In the genomic region with DNA sequence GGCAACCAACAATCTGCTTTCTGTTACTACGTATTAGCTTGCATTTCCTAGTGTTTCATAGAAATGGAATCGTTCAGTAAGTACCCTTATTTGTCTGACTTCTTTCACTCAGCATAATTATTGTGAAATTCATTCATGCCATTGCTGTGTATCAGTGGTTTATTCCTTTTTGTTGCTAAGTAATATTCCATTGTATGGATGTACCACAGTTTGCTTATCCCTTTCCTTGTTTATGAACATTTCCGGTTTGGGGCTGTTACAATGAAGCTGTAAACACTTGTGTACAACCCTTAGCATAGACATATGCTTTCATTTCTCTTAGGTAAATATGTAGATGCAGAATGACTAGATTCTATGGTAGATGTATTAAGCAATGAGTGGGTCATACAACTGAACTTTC, we compare ENCODE assay signal across 21 cellular contexts. TPM values are rescaled to one million over a fixed set of nuclear protein-coding genes. Genes with fewer than 3 reads are reported as not detected.
DNase-seq lines count a peak whose midpoint lies in the region; ATAC-seq, FAIRE-seq and TF ChIP-seq lines count a peak whose summit lies in the region.
"Had no signal": no experiment of that assay in that cellular context is flagged by ENCODE, and none has a peak within 500 bp of the region (broad histone marks: within the 10 kb centered on the region; RNA-seq: fewer than 3 reads in every experiment).

No MANE protein-coding gene starts in this region.

- TF ChIP-seq EP300 in A549 (IDR thresholded peaks at IDR 0.05) (no peak), H1 (IDR thresholded peaks at IDR 0.05; ENCODE audit: borderline replicate concordance in 1 of 2, low read depth in 2 of 2, low read length in 2 of 2) (no peak)

- H2BK12ac ChIP-seq in H1 (ENCODE audit: low read depth, low read length), result no peak overlapping the region

- POLR2A ChIA-PET in A549 (lab: Yijun Ruan, JAX), result interaction anchor here (1.4 kb wide), 1 partner anchor 27 kb away, joined by 26 read pairs; the partner anchor contains the start of gene KANSL3
- POLR2A ChIA-PET in IMR-90 (lab: Charles Lee; ENCODE audit: unreplicated experiment), result interaction anchor here (0.6 kb wide), 1 partner anchor 149 kb away, joined by 3 read pairs; no protein-coding TSS in a partner anchor
- POLR2A ChIA-PET in H1 (lab: Charles Lee; ENCODE audit: partially characterized antibody), result interaction anchor here (0.5 to 0.8 kb wide), 2 partner anchors 18 to 24 kb away, joined by 3 read pairs; no protein-coding TSS in a partner anchor

- no peaks in the 10 kb centered on the region for H4K20me1 ChIP-seq in IMR-90 (ENCODE audit: insufficient read depth, low read length)
- no peaks in the 10 kb centered on the region for H4K20me1 ChIP-seq in H1 (replicated peaks in 1 of 2; ENCODE audit: control insufficient read depth in 1 of 2, insufficient read depth in 2 of 2, low read length in 2 of 2)
- H4K20me1 ChIP-seq in osteoblast (ENCODE audit: insufficient read depth, low read length), result no peaks in the 10 kb centered on the region

- H3K23ac ChIP-seq in IMR-90 (ENCODE audit: low read depth, low read length) (no peak overlapping the region), H1 (ENCODE audit: insufficient read length) (no peak overlapping the region)

- no peaks in the 10 kb centered on the region for H3K23me2 ChIP-seq in H1 (ENCODE audit: low read depth, low read length)

- H3K14ac ChIP-seq in IMR-90 (replicated peaks; ENCODE audit: low read depth, low read length) (no peak overlapping the region), H1 (ENCODE audit: insufficient read length) (no peak overlapping the region)

- H2AFZ ChIP-seq in IMR-90 (replicated peaks; ENCODE audit: low read length, poor library complexity) (no peak overlapping the region), H1 (ENCODE audit: low read length) (no peak overlapping the region), osteoblast (ENCODE audit: low read length) (no peak overlapping the region)

- H3K79me2 ChIP-seq in H1 (ENCODE audit: control insufficient read depth in 1 of 2, insufficient read depth in 2 of 2, low read length in 2 of 2) (no peaks in the 10 kb centered on the region), osteoblast (ENCODE audit: insufficient read depth, low read length) (no peaks in the 10 kb centered on the region)

- peaks cover 11% of the 10 kb centered on the region for H3K4me1 ChIP-seq in A549
- H3K4me1 ChIP-seq in IMR-90 (ENCODE audit: control insufficient read depth, insufficient read depth, low read length), result peaks cover 4% of the 10 kb centered on the region
- H3K4me1 ChIP-seq in H1 (replicated peaks in 1 of 4; ENCODE audit: control insufficient read depth in 3 of 4, insufficient read depth in 4 of 4, low read length in 3 of 4), result no peaks in the 10 kb centered on the region; a peak in 1 of 7 replicates
- peaks cover 16% of the 10 kb centered on the region for H3K4me1 ChIP-seq in osteoblast (ENCODE audit: insufficient read depth, low read length)

- H3K27me3 ChIP-seq in IMR-90 (ENCODE audit: control insufficient read depth, insufficient read depth, low read length) (no peaks in the 10 kb centered on the region), H1 (replicated peaks in 1 of 4; ENCODE audit: control insufficient read depth in 3 of 4, extremely low read depth in 1 of 4, insufficient read depth in 3 of 4, low read length in 3 of 4) (no peaks in the 10 kb centered on the region), osteoblast (ENCODE audit: insufficient read depth, low read length) (no peaks in the 10 kb centered on the region)
- H3K27me3 ChIP-seq: heart right ventricle, ovary had no signal

- no peak for ATAC-seq in A549
- no peak for ATAC-seq in IMR-90 (ENCODE audit: low read depth)
- ATAC-seq in left lobe of liver, result no peak
- no peak for ATAC-seq in activated T-helper 17 cell treated with anti-CD3 and anti-CD28 coated beads, Interleukin-2, amount 50 U/mL, for 72 hours (replicated peaks)
- no peak for ATAC-seq in GM18861 (IDR thresholded peaks at IDR 0.05; ENCODE audit: unreplicated experiment)
- ATAC-seq: stimulated activated naive CD8-positive, alpha-beta T cell treated with anti-CD3 and anti-CD28 coated beads, Interleukin-15, amount 100 ng/mL, for 72 hours had no signal

- peak overlapping the region; percentile 52; the same call in 1 of the 2 replicates for H2BK20ac ChIP-seq in IMR-90 (ENCODE audit: low read depth, low read length)
- H2BK20ac ChIP-seq in H1 (ENCODE audit: low read length), result no peak overlapping the region

- no peaks in the 10 kb centered on the region for H3K9me3 Mint-ChIP-seq in activated T-helper 17 cell treated with anti-CD3 and anti-CD28 coated beads, Interleukin-2, amount 50 U/mL, for 72 hours
- H3K9me3 Mint-ChIP-seq: activated naive CD8-positive, alpha-beta T cell treated with anti-CD3 and anti-CD28 coated beads, Interleukin-2, amount 10 ng/mL, durations not matched to agents 7 days and 5 days; immature natural killer cell; stimulated activated naive CD8-positive, alpha-beta T cell treated with anti-CD3 and anti-CD28 coated beads, Interleukin-15, amount 100 ng/mL, for 72 hours had no signal

- H4K5ac ChIP-seq in IMR-90 (ENCODE audit: low read depth, low read length) (no peak overlapping the region), H1 (ENCODE audit: insufficient read length, low read depth, low read length) (no peak overlapping the region)

- H2BK120ac ChIP-seq in IMR-90 (ENCODE audit: low read depth, low read length), result no peak overlapping the region
- no peak overlapping the region for H2BK120ac ChIP-seq in H1 (replicated peaks; ENCODE audit: low read depth, low read length)

- no TSS peak for BruUV-seq in IMR-90 (replicated peaks; lab: Mats Ljungman, UMichigan)

- peaks cover 7% of the 10 kb centered on the region for H3K9me1 ChIP-seq in IMR-90 (ENCODE audit: insufficient read depth, low read length)

- CTCF ChIA-PET in A549 (lab: Yijun Ruan, JAX) (interaction anchor here (0.6 to 0.7 kb wide), 3 partner anchors 25 to 133 kb away, joined by 3 read pairs; no protein-coding TSS in a partner anchor), IMR-90 (lab: Yijun Ruan, JAX) (no interaction called here), H1 (lab: Charles Lee; ENCODE audit: partially characterized antibody) (interaction anchor here (0.8 to 1.9 kb wide), 2 partner anchors 13 to 114 kb away, joined by 4 to 6 read pairs; no protein-coding TSS in a partner anchor)

- H3K4me1 Mint-ChIP-seq in activated T-helper 17 cell treated with anti-CD3 and anti-CD28 coated beads, Interleukin-2, amount 50 U/mL, for 72 hours, result no peaks in the 10 kb centered on the region
- H3K4me1 Mint-ChIP-seq: activated naive CD8-positive, alpha-beta T cell treated with anti-CD3 and anti-CD28 coated beads, Interleukin-2, amount 10 ng/mL, durations not matched to agents 7 days and 5 days; immature natural killer cell; stimulated activated naive CD8-positive, alpha-beta T cell treated with anti-CD3 and anti-CD28 coated beads, Interleukin-15, amount 100 ng/mL, for 72 hours had no signal

- H3K79me1 ChIP-seq in IMR-90 (ENCODE audit: low read depth in 1 of 2, low read length in 2 of 2), result 0 out of 4 replicates have a peak, but pooled peaks cover 0 to 5% of the 10 kb centered on the region in 2 experiments
- no peaks in the 10 kb centered on the region for H3K79me1 ChIP-seq in H1 (ENCODE audit: low read depth, low read length)

- H3K9ac ChIP-seq in IMR-90 (ENCODE audit: low read depth, low read length), result no peak overlapping the region
- no peak overlapping the region for H3K9ac ChIP-seq in H1 (replicated peaks in 1 of 4; ENCODE audit: extremely low read depth in 1 of 4, low read depth in 3 of 4, low read length in 3 of 4)

- no peak overlapping the region for H3K4ac ChIP-seq in IMR-90 (ENCODE audit: low read depth, low read length)
- H3K4ac ChIP-seq in H1 (replicated peaks; ENCODE audit: insufficient read length, low read depth, low read length), result no peak overlapping the region

- WGBS in A549 (ENCODE audit: missing lambda C conversion rate), result 74% methylated on average over 3 of the region's 3 CpGs
- WGBS in IMR-90 (ENCODE audit: extremely low coverage in 2 of 2, insufficient read length in 1 of 2), 2 experiments, result no CpG with 5 or more reads among the region's 3 CpGs
- 91% methylated on average over 3 of the region's 3 CpGs; no CpG with 5 or more reads in 1 of the 2 experiments for WGBS in H1 (ENCODE audit: extremely low coverage in 1 of 2, insufficient coverage in 1 of 2, insufficient read length in 1 of 2, insufficient replicate concordance in 2 of 2, low coverage in 1 of 2, low lambda C conversion rate in 2 of 2, missing lambda C conversion rate in 1 of 2), 2 experiments

- no peaks in the 10 kb centered on the region for H3K36me3 Mint-ChIP-seq in activated T-helper 17 cell treated with anti-CD3 and anti-CD28 coated beads, Interleukin-2, amount 50 U/mL, for 72 hours (ENCODE audit: low read depth)
- H3K36me3 Mint-ChIP-seq: activated naive CD8-positive, alpha-beta T cell treated with anti-CD3 and anti-CD28 coated beads, Interleukin-2, amount 10 ng/mL, durations not matched to agents 7 days and 5 days; immature natural killer cell; naive thymus-derived CD4-positive, alpha-beta T cell had no signal

- H4K8ac ChIP-seq in IMR-90 (ENCODE audit: low read depth in 2 of 2, low read length in 2 of 2) (no peak overlapping the region; a peak in 1 of 4 replicates), H1 (ENCODE audit: extremely low read depth, insufficient read depth, low read length) (no peak overlapping the region)

- intact Hi-C loops in IMR-90 (cut with micrococcal nuclease), result no loop called here

- H3K36me3 ChIP-seq in IMR-90 (ENCODE audit: control insufficient read depth, insufficient read depth, low read length) (no peaks in the 10 kb centered on the region), H1 (ENCODE audit: control insufficient read depth in 2 of 4, insufficient read depth in 4 of 4, low read length in 3 of 4) (no peaks in the 10 kb centered on the region), osteoblast (ENCODE audit: insufficient read depth, low read length) (no peaks in the 10 kb centered on the region)
- H3K36me3 ChIP-seq: heart right ventricle, ovary had no signal

- H4K91ac ChIP-seq in IMR-90 (ENCODE audit: insufficient read depth, low read depth, low read length), result no peak overlapping the region
- no peak overlapping the region for H4K91ac ChIP-seq in H1 (replicated peaks; ENCODE audit: insufficient read length, low read length)

- DNase-seq in A549 (ENCODE audit: low read depth in 1 of 2, low spot score in 1 of 2) (no peak), IMR-90 (no peak), H1 (ENCODE audit: low read depth in 1 of 2, low spot score in 2 of 2) (no peak), osteoblast (ENCODE audit: insufficient read length, low spot score, missing footprints) (no peak), left lobe of liver (ENCODE audit: low spot score) (no peak), NCI-H128 (lab: John Stamatoyannopoulos, UW; ENCODE audit: unreplicated experiment) (no peak)
- DNase-seq: activated naive CD8-positive, alpha-beta T cell treated with anti-CD3 and anti-CD28 coated beads, Interleukin-2, amount 10 ng/mL, durations not matched to agents 7 days and 5 days; CD4-positive, alpha-beta T cell; effector CD4-positive, alpha-beta T cell; heart right ventricle; immature natural killer cell; naive thymus-derived CD4-positive, alpha-beta T cell; NCI-H2081; NCI-H510A; stimulated activated CD4-positive, alpha-beta T cell treated with anti-CD3 and anti-CD28 coated beads, Interleukin-1b, Interleukin-23, amount 100 ng/mL, for 48 hours; stimulated activated naive CD8-positive, alpha-beta T cell treated with anti-CD3 and anti-CD28 coated beads, Interleukin-15, amount 100 ng/mL, for 72 hours had no signal

- in situ Hi-C loops in IMR-90 (cut with MboI; ENCODE audit: low sequenced_read_pairs), result no loop called here

- H3K27ac ChIP-seq in A549, result peak overlapping the region; percentile 52 to 88; a peak in 5 of 6 replicates
- no peak overlapping the region for H3K27ac ChIP-seq in IMR-90 (ENCODE audit: insufficient read depth, low read length)
- no peak overlapping the region for H3K27ac ChIP-seq in H1 (ENCODE audit: low read depth, low read length)
- peak overlapping the region; percentile 85 for H3K27ac ChIP-seq in osteoblast (ENCODE audit: low read depth, low read length)
- H3K27ac ChIP-seq: ovary had no signal

- H2AK5ac ChIP-seq in IMR-90 (ENCODE audit: low read depth, low read length) (no peak overlapping the region), H1 (ENCODE audit: low read depth, low read length) (no peak overlapping the region)

- H2BK5ac ChIP-seq in IMR-90 (ENCODE audit: low read depth, low read length, poor library complexity, severe bottlenecking), result peak overlapping the region; percentile 84
- H2BK5ac ChIP-seq in H1 (ENCODE audit: low read depth, low read length), result no peak overlapping the region

- no peak overlapping the region for H3K56ac ChIP-seq in IMR-90 (ENCODE audit: extremely low read depth, insufficient read depth, low read length)
- no peak overlapping the region for H3K56ac ChIP-seq in H1 (replicated peaks; ENCODE audit: insufficient read length, low read depth, low read length)

- no peak overlapping the region for H2AK9ac ChIP-seq in IMR-90 (replicated peaks; ENCODE audit: low read depth, low read length, poor library complexity)

- dilution Hi-C loops in IMR-90 (cut with HindIII; ENCODE audit: low sequenced_read_pairs, unreplicated experiment), result no loop called here

- H3K4me3 Mint-ChIP-seq in activated T-helper 17 cell treated with anti-CD3 and anti-CD28 coated beads, Interleukin-2, amount 50 U/mL, for 72 hours, result no peak overlapping the region
- H3K4me3 Mint-ChIP-seq: activated naive CD8-positive, alpha-beta T cell treated with anti-CD3 and anti-CD28 coated beads, Interleukin-2, amount 10 ng/mL, durations not matched to agents 7 days and 5 days; CD4-positive, alpha-beta T cell; immature natural killer cell; naive thymus-derived CD4-positive, alpha-beta T cell; stimulated activated naive CD8-positive, alpha-beta T cell treated with anti-CD3 and anti-CD28 coated beads, Interleukin-15, amount 100 ng/mL, for 72 hours had no signal

- TF ChIP-seq POLR2A in A549 (IDR thresholded peaks at IDR 0.05; ENCODE audit: low read length) (no peak), IMR-90 (IDR thresholded peaks at IDR 0.05; ENCODE audit: low read depth, low read length) (no peak), H1 (IDR thresholded peaks at IDR 0.05; ENCODE audit: control extremely low read depth in 1 of 2, low read depth in 2 of 2, low read length in 2 of 2) (no peak)

- FAIRE-seq in A549 (lab: Jason Lieb, UNC) (no peak), H1 (lab: Jason Lieb, UNC) (no peak)
- FAIRE-seq: GM12892 had no signal

- H3K9me3 ChIP-seq in A549 (peaks cover 6% of the 10 kb centered on the region; the same call in 2 of the 3 replicates), IMR-90 (ENCODE audit: control insufficient read depth, insufficient read depth, low read length) (no peaks in the 10 kb centered on the region), H1 (ENCODE audit: insufficient read depth in 2 of 2, low read depth in 1 of 2, low read length in 1 of 2) (peaks cover 0 to 4% of the 10 kb centered on the region in 2 experiments; a peak in 2 of 4 replicates), osteoblast (ENCODE audit: low read depth, low read length) (no peaks in the 10 kb centered on the region)
- H3K9me3 ChIP-seq: ovary had no signal

- TF ChIP-seq RAD21 in A549 (conservative IDR thresholded peaks at IDR 0.05 in 1 of 2, IDR thresholded peaks at IDR 0.05 in 1 of 2) (no peak), IMR-90 (IDR thresholded peaks at IDR 0.05; ENCODE audit: low read length) (no peak), H1 (IDR thresholded peaks at IDR 0.05 in 1 of 2, conservative IDR thresholded peaks at IDR 0.05 in 1 of 2; ENCODE audit: low read depth in 2 of 2, low read length in 2 of 2) (no peak)

- TF ChIP-seq CTCF in A549 (IDR thresholded peaks at IDR 0.05) (no peak), IMR-90 (conservative IDR thresholded peaks at IDR 0.05; ENCODE audit: low read depth, low read length) (no peak), H1 (IDR thresholded peaks at IDR 0.05; ENCODE audit: control extremely low read depth in 1 of 3, insufficient read depth in 1 of 3, low read depth in 1 of 3, low read length in 3 of 3) (no peak), osteoblast (IDR thresholded peaks at IDR 0.05; ENCODE audit: extremely low read depth, low read depth, low read length) (no peak)

- peaks cover 4% of the 10 kb centered on the region for H3K27me3 Mint-ChIP-seq in activated T-helper 17 cell treated with anti-CD3 and anti-CD28 coated beads, Interleukin-2, amount 50 U/mL, for 72 hours

- H3K4me2 ChIP-seq in A549, result no peak overlapping the region
- no peak overlapping the region for H3K4me2 ChIP-seq in IMR-90 (ENCODE audit: low read depth, low read length)
- no peak overlapping the region for H3K4me2 ChIP-seq in H1 (ENCODE audit: insufficient read depth in 1 of 2, low read depth in 2 of 2, low read length in 2 of 2)
- H3K4me2 ChIP-seq in osteoblast (ENCODE audit: insufficient read depth, low read length), result peak overlapping the region; percentile 74

- H3K18ac ChIP-seq in IMR-90 (ENCODE audit: low read depth, low read length) (no peak overlapping the region), H1 (ENCODE audit: extremely low read depth, low read length) (no peak overlapping the region)

- no peak overlapping the region for H3K27ac Mint-ChIP-seq in activated T-helper 17 cell treated with anti-CD3 and anti-CD28 coated beads, Interleukin-2, amount 50 U/mL, for 72 hours
- H3K27ac Mint-ChIP-seq: activated naive CD8-positive, alpha-beta T cell treated with anti-CD3 and anti-CD28 coated beads, Interleukin-2, amount 10 ng/mL, durations not matched to agents 7 days and 5 days; CD4-positive, alpha-beta T cell; immature natural killer cell; naive thymus-derived CD4-positive, alpha-beta T cell had no signal

- H3K4me3 ChIP-seq in A549, result no peak overlapping the region
- no peak overlapping the region for H3K4me3 ChIP-seq in IMR-90 (ENCODE audit: insufficient read depth, low read depth, low read length)
- no peak overlapping the region for H3K4me3 ChIP-seq in H1 (ENCODE audit: extremely low read depth in 1 of 4, insufficient read depth in 2 of 4, low read depth in 3 of 4, low read length in 4 of 4)
- no peak overlapping the region for H3K4me3 ChIP-seq in osteoblast (ENCODE audit: insufficient read depth, low read length)
- H3K4me3 ChIP-seq: heart right ventricle, ovary had no signal

- no peak overlapping the region for H2BK15ac ChIP-seq in IMR-90 (ENCODE audit: low read depth, low read length)
- H2BK15ac ChIP-seq in H1 (ENCODE audit: low read length), result no peak overlapping the region

RNA-seq across cellular contexts. Expression of gene FER1L5, which starts 21.8 kb away (rescaled TPM):
- polyA plus RNA-seq in A549 (2011; rRNA removed), result 0.01 TPM in 2 replicates
- polyA plus RNA-seq in A549 (2012; cell fraction: cytosol; rRNA removed), result 0.01 TPM in 1 of 2 replicates, not detected in the other
- polyA plus RNA-seq in A549 (2012; cell fraction: nucleus; rRNA removed), result 0.04 TPM in 1 of 2 replicates, not detected in the other
- polyA plus RNA-seq in A549 (2017; fragmentation: RNase III; extraction: RNeasy Plus Mini Kit Qiagen cat#74134 plus additional on column Dnase treatment), result not detected in 3 replicates
- polyA minus RNA-seq in A549 (2011; rRNA and poly(A)+ RNA removed), result 0.10 TPM in 1 of 2 replicates, not detected in the other
- total RNA-seq in IMR-90 (2012; rRNA removed), result 0.28 and 0.36 TPM in 2 replicates
- polyA plus RNA-seq in IMR-90 (2012; rRNA removed), result 0.09 and 0.15 TPM in 2 replicates
- under 0.01 and 0.03 TPM in 2 replicates for polyA plus RNA-seq in IMR-90 (2012; cell fraction: cytosol; rRNA removed)
- polyA plus RNA-seq in IMR-90 (2012; cell fraction: nucleus; rRNA removed; ENCODE audit: low replicate concordance), result 0.38 and 0.86 TPM in 2 replicates
- 0.69 and 0.88 TPM in 2 replicates for total RNA-seq in H1 (2021; fragmentation: NEBNext Ultra II Directional; extraction: Animal tissue kit (Norgen Biotek cat#: 25700))
- 0.23 and 0.38 TPM in 2 replicates for polyA plus RNA-seq in H1 (2011; rRNA removed)
- 0.39 TPM for polyA plus RNA-seq in H1 (2011; cell fraction: cytosol; rRNA removed)
- polyA plus RNA-seq in H1 (2011; cell fraction: nucleus; rRNA removed), result 2.1 TPM
- 0.11 to 0.52 TPM (median 0.32 TPM) in 4 replicates for polyA plus RNA-seq in H1 (2012, experiment 1 of 2)
- polyA plus RNA-seq in H1 (2012, experiment 2 of 2), result 0.14 TPM
- 0.14 TPM for polyA plus RNA-seq in H1 (2013, experiment 1 of 2)
- polyA plus RNA-seq in H1 (2013, experiment 2 of 2), result 0.11 TPM
- polyA minus RNA-seq in H1 (2011; rRNA and poly(A)+ RNA removed), result 2.3 and 2.4 TPM in 2 replicates
- 1.7 TPM for polyA minus RNA-seq in H1 (2011; cell fraction: cytosol; rRNA and poly(A)+ RNA removed)
- 4.4 TPM for polyA minus RNA-seq in H1 (2011; cell fraction: nucleus; rRNA and poly(A)+ RNA removed)
- 1.1 and 1.2 TPM in 2 replicates for total RNA-seq in osteoblast
- total RNA-seq in left lobe of liver, result 0.10 TPM
- total RNA-seq in activated T-helper 17 cell treated with anti-CD3 and anti-CD28 coated beads, Interleukin-2, amount 50 U/mL, for 72 hours, result not detected
- total RNA-seq: activated naive CD8-positive, alpha-beta T cell treated with anti-CD3 and anti-CD28 coated beads, Interleukin-2, amount 10 ng/mL, durations not matched to agents 7 days and 5 days; CD4-positive, alpha-beta T cell; naive thymus-derived CD4-positive, alpha-beta T cell; RPMI7951 had no signal
- polyA plus RNA-seq: immature natural killer cell had no signal

RNA-seq across cellular contexts. Expression of gene KANSL3, which starts 26.3 kb away (rescaled TPM):
- polyA plus RNA-seq in A549 (2011; rRNA removed) (23.0 and 33.1 TPM in 2 replicates), A549 (2017; fragmentation: RNase III; extraction: RNeasy Plus Mini Kit Qiagen cat#74134 plus additional on column Dnase treatment) (25.2 to 26.7 TPM (median 25.9 TPM) in 3 replicates), IMR-90 (2012; rRNA removed) (19.5 and 22.2 TPM in 2 replicates), H1 (2011; rRNA removed) (19.8 and 30.4 TPM in 2 replicates)
- 17.2 and 21.3 TPM in 2 replicates for polyA plus RNA-seq in A549 (2012; cell fraction: cytosol; rRNA removed)
- 54.8 and 76.8 TPM in 2 replicates for polyA plus RNA-seq in A549 (2012; cell fraction: nucleus; rRNA removed)
- 104 and 122 TPM in 2 replicates for polyA minus RNA-seq in A549 (2011; rRNA and poly(A)+ RNA removed)
- total RNA-seq in IMR-90 (2012; rRNA removed) (25.0 and 26.3 TPM in 2 replicates), osteoblast (46.9 and 50.3 TPM in 2 replicates), left lobe of liver (18.5 TPM)
- polyA plus RNA-seq in IMR-90 (2012; cell fraction: cytosol; rRNA removed), result 8.4 and 8.6 TPM in 2 replicates
- 41.0 and 52.4 TPM in 2 replicates for polyA plus RNA-seq in IMR-90 (2012; cell fraction: nucleus; rRNA removed; ENCODE audit: low replicate concordance)
- 31.4 and 32.6 TPM in 2 replicates for total RNA-seq in H1 (2021; fragmentation: NEBNext Ultra II Directional; extraction: Animal tissue kit (Norgen Biotek cat#: 25700))
- polyA plus RNA-seq in H1 (2011; cell fraction: cytosol; rRNA removed), result 19.8 TPM
- polyA plus RNA-seq in H1 (2011; cell fraction: nucleus; rRNA removed), result 78.4 TPM
- 23.3 to 27.3 TPM (median 25.1 TPM) in 4 replicates for polyA plus RNA-seq in H1 (2012, experiment 1 of 2)
- 10.6 TPM for polyA plus RNA-seq in H1 (2012, experiment 2 of 2)
- 13.0 TPM for polyA plus RNA-seq in H1 (2013, experiment 1 of 2)
- 12.2 TPM for polyA plus RNA-seq in H1 (2013, experiment 2 of 2)
- 81.0 and 84.5 TPM in 2 replicates for polyA minus RNA-seq in H1 (2011; rRNA and poly(A)+ RNA removed)
- polyA minus RNA-seq in H1 (2011; cell fraction: cytosol; rRNA and poly(A)+ RNA removed), result 19.4 TPM
- polyA minus RNA-seq in H1 (2011; cell fraction: nucleus; rRNA and poly(A)+ RNA removed), result 55.6 TPM
- 10 to 100 TPM; 59.5 to 59.7 TPM for total RNA-seq in activated T-helper 17 cell treated with anti-CD3 and anti-CD28 coated beads, Interleukin-2, amount 50 U/mL, for 72 hours

Comparison
In these comparisons a context has a peak if more than half of its experiments do, and no peak if none do; other contexts are left out.
1. H3K27ac ChIP-seq: peak in A549 (2 of 2) and osteoblast (single experiment); none in IMR-90 (single experiment) and H1 (single experiment).
2. Of the 18 proteins assayed by ChIP-seq in both H1 and A549: peak only in H1: KDM1A; only in A549: HDAC2; in both: none; in neither: 16.